ENCODE assay signal across 8 cellular contexts in the genomic region with DNA sequence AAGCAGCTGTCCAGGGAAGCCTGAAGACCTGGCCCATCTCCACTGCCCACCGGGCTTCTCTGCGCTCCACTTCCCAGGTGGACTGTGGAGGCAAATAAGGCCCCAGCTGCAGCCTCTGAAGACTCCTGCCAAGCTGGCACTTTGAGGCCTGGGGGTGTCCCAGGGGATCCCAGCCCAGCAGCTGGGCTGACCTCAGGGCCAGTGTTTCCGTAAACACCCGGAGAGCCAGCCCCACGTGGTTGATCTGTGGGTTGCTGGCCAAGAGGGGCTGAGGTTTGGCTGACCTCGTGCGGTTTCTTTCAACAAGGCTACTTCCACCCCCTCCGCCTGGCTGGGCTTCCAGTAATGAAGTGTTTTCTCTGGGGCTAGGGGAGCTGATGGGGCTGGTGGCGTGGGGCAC. TPM values are rescaled to one million over a fixed set of nuclear protein-coding genes. Genes with fewer than 3 reads are reported as not detected.
DNase-seq lines count a peak whose midpoint lies in the region; ATAC-seq and TF ChIP-seq lines count a peak whose summit lies in the region.

No MANE protein-coding gene starts in this region.

- no peaks in the 10 kb centered on the region for H3K36me3 Mint-ChIP-seq in GM23338 (ENCODE audit: low read depth)

- H3K36me3 ChIP-seq in SJCRH30 (no peaks in the 10 kb centered on the region), skeletal muscle satellite cell (ENCODE audit: insufficient read depth, low read length) (no peaks in the 10 kb centered on the region), GM23338 (ENCODE audit: insufficient read depth) (no peaks in the 10 kb centered on the region)

- no peak for TF ChIP-seq CTCF in GM23338 (conservative IDR thresholded peaks at IDR 0.05; ENCODE audit: low read depth in 2 of 2)

- H3K27ac ChIP-seq in SJCRH30, result no peak overlapping the region
- no peak overlapping the region for H3K27ac ChIP-seq in GM23338 (ENCODE audit: low read depth)

- H3K9ac ChIP-seq in skeletal muscle satellite cell (ENCODE audit: low read depth, low read length), result no peak overlapping the region

- H3K79me2 ChIP-seq in GM23338 (replicated peaks; ENCODE audit: insufficient read depth), result no peaks in the 10 kb centered on the region

- no peak overlapping the region for H3K4me3 Mint-ChIP-seq in GM23338

- DNase-seq in SJCRH30, result peak; percentile 96
- peak; percentile 77 to 96 (median 89) for DNase-seq in head of caudate nucleus
- no peak for DNase-seq in amniotic stem cell (lab: John Stamatoyannopoulos, UW)
- DNase-seq in GM23338 (ENCODE audit: low spot score), result no peak

- H3K27me3 Mint-ChIP-seq in GM23338 (ENCODE audit: insufficient read depth, low read depth, poor library complexity), result peaks cover 2% of the 10 kb centered on the region

- no peaks in the 10 kb centered on the region for H4K20me1 ChIP-seq in GM23338 (replicated peaks; ENCODE audit: insufficient read depth)

- no peak overlapping the region for H2AFZ ChIP-seq in GM23338

- intact Hi-C loops in head of caudate nucleus (cut with DNase I), result no loop called here

- peaks cover 22% of the 10 kb centered on the region for H3K4me1 Mint-ChIP-seq in GM23338

- no peaks in the 10 kb centered on the region for H3K9me3 ChIP-seq in SJCRH30 (replicated peaks)
- no peaks in the 10 kb centered on the region for H3K9me3 ChIP-seq in skeletal muscle satellite cell (replicated peaks; ENCODE audit: low read length)

- H3K4me1 ChIP-seq in SJCRH30, result peaks cover 33% of the 10 kb centered on the region
- H3K4me1 ChIP-seq in skeletal muscle satellite cell (ENCODE audit: control insufficient read depth, insufficient read depth, low read length), result peaks cover 47% of the 10 kb centered on the region
- H3K4me1 ChIP-seq in GM23338 (ENCODE audit: insufficient read depth), result peaks cover 15% of the 10 kb centered on the region

- H3K27ac Mint-ChIP-seq in GM23338, result no peak overlapping the region

- H3K4me2 ChIP-seq in skeletal muscle satellite cell (ENCODE audit: low read length), result peak overlapping the region; percentile 35
- H3K4me2 ChIP-seq in GM23338, result no peak overlapping the region

- H3K9me3 Mint-ChIP-seq in GM23338, result no peaks in the 10 kb centered on the region

- ATAC-seq in GM21381 (IDR thresholded peaks at IDR 0.05; ENCODE audit: unreplicated experiment) (peak; percentile 71), HG02798 (IDR thresholded peaks at IDR 0.05; ENCODE audit: poor library complexity, unreplicated experiment) (no peak), GM18858 (IDR thresholded peaks at IDR 0.05; ENCODE audit: unreplicated experiment) (no peak), GM23338 (no peak)

- H3F3A ChIP-seq in GM23338 (replicated peaks; ENCODE audit: low read depth), result no peaks in the 10 kb centered on the region

- no peaks in the 10 kb centered on the region for H3K9me2 ChIP-seq in GM23338 (ENCODE audit: insufficient read depth)

- H3K27me3 ChIP-seq in SJCRH30, result peaks cover 16% of the 10 kb centered on the region; the same call in 1 of the 2 replicates
- peaks cover 6% of the 10 kb centered on the region for H3K27me3 ChIP-seq in skeletal muscle satellite cell (ENCODE audit: control insufficient read depth, insufficient read depth, low read length)
- H3K27me3 ChIP-seq in GM23338 (ENCODE audit: insufficient read depth), result no peaks in the 10 kb centered on the region

- H3K4me3 ChIP-seq in SJCRH30 (no peak overlapping the region), skeletal muscle satellite cell (ENCODE audit: low read length) (no peak overlapping the region), GM23338 (no peak overlapping the region)

TF ChIP-seq in GM23338, 12 proteins besides CTCF, POLR2A, EP300 and RAD21:
- TF ChIP-seq EZH2phosphoT487 (IDR thresholded peaks at IDR 0.05; ENCODE audit: unreplicated experiment) (no peak), POLR2AphosphoS5 (IDR thresholded peaks at IDR 0.05; ENCODE audit: low read depth) (no peak)

RNA-seq across cellular contexts. Expression of a gene that starts 12.4 kb away (rescaled TPM):
- total RNA-seq in SJCRH30 (2014; rRNA removed; shearing (Covaris generic)), result not detected in 2 replicates
- 13.2 and 77.5 TPM in 2 replicates for total RNA-seq in skeletal muscle satellite cell (2012; rRNA removed)
- not detected in 2 replicates for total RNA-seq in GM23338 (2014; rRNA removed; shearing (Covaris generic))
- polyA plus RNA-seq in GM23338 (2016; fragmentation: Nextera tagmentation; extraction: Ambion mirVana), result not detected in 2 replicates

RNA-seq across cellular contexts. Expression of a gene that starts 42.9 kb away (rescaled TPM):
- total RNA-seq in SJCRH30 (2014; rRNA removed; shearing (Covaris generic)), result not detected in 2 replicates
- total RNA-seq in skeletal muscle satellite cell (2012; rRNA removed), result 0.66 and 0.76 TPM in 2 replicates
- 0.19 and 0.63 TPM in 2 replicates for total RNA-seq in GM23338 (2014; rRNA removed; shearing (Covaris generic))
- 3.3 and 4.3 TPM in 2 replicates for polyA plus RNA-seq in GM23338 (2016; fragmentation: Nextera tagmentation; extraction: Ambion mirVana)

RNA-seq across cellular contexts. Expression of a gene that starts 51.3 kb away (rescaled TPM):
- total RNA-seq in SJCRH30 (2014; rRNA removed; shearing (Covaris generic)), result 17.9 and 19.0 TPM in 2 replicates
- total RNA-seq in skeletal muscle satellite cell (2012; rRNA removed), result 16.5 and 21.6 TPM in 2 replicates
- 12.7 and 16.2 TPM in 2 replicates for total RNA-seq in GM23338 (2014; rRNA removed; shearing (Covaris generic))
- 14.6 and 15.8 TPM in 2 replicates for polyA plus RNA-seq in GM23338 (2016; fragmentation: Nextera tagmentation; extraction: Ambion mirVana)

Comparison
In these comparisons a context has a peak if more than half of its experiments do, and no peak if none do; other contexts are left out.
1. DNase-seq: peak in SJCRH30 (2 of 2) and head of caudate nucleus (42 of 42); none in amniotic stem cell (single experiment) and GM23338 (single experiment).